In the genomic region with DNA sequence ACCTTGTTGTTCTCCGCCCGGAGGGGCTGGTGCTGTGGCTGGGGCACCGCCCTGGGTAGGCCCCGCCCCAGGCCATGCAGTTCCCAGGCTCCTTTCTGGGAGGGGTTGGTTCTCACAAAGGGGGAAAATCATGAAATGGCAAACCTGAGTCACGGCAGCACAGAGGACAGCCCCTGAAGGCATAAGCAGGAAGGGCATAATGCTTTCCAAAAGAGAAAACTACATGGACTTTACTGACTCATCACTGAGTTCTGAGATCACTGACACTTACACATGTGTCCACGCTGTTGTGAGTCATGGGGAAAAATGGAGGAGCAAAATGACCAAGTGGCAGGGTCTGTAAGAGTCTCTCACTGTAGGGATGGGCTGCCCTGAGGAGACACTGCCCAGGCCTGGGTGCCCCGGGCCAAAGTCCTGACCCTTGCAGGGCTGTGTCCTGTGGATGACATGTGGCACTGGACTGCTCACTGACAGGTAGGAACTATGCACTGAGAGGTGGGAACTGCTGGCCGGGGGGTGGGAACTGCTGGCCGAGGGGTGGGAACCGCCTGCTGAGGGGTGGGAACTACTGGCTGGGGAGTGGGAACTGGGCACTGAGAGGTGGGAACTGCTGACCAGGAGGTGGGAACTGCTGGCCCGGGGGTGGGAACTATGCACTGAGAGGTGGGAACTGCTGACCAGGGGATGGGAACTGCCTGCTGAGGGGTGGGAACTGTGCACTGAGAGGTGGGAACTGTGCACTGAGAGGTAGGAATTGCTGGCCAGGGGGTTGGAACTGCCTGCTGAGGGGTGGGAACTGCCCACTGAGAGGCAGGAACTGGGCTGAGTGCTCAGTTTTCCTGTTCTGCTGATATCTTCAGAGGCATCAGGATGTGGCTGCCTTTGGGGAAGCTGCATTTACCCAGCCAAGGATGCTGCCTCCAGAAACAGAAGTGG, we compare ENCODE assay signal across 10 cellular contexts.
DNase-seq lines count a peak whose midpoint lies in the region; TF ChIP-seq lines count a peak whose summit lies in the region.
"Had no signal": no experiment of that assay in that cellular context is flagged by ENCODE, and none has a peak within 500 bp of the region (broad histone marks: within the 10 kb centered on the region; RNA-seq: fewer than 3 reads in every experiment).

No MANE protein-coding gene starts in this region.

- no peak overlapping the region for H3K4me3 ChIP-seq in skeletal muscle cell (ENCODE audit: low read depth, low read length)
- H3K4me3 ChIP-seq: cardiac muscle cell had no signal

- H3K4me1 Mint-ChIP-seq in endothelial cell (ENCODE audit: unreplicated experiment), result no peaks in the 10 kb centered on the region

- DNase-seq in GOT3 (lab: John Stamatoyannopoulos, UW) (peak; percentile 15), RWPE1 (ENCODE audit: low spot score) (peak; percentile 98), fibroblast of peridontal ligament (ENCODE audit: extremely low read depth) (peak; percentile 96), skeletal muscle cell (ENCODE audit: low read depth) (peak; percentile 89), GM10266 (ENCODE audit: extremely low spot score) (no peak), endothelial cell (ENCODE audit: low spot score) (no peak), NCI-H187 treated with DMSO at 0.1 percent for 48 hours (lab: John Stamatoyannopoulos, UW) (no peak), NAMALWA (ENCODE audit: low spot score) (no peak)

- CTCF ChIA-PET in RWPE1 (lab: Yijun Ruan, JAX), result no interaction called here

- H3K27ac ChIP-seq in RWPE1, result peak overlapping the region; percentile 78
- H3K27ac ChIP-seq: cardiac muscle cell, parathyroid adenoma had no signal

- peaks cover 4% of the 10 kb centered on the region for H3K27me3 Mint-ChIP-seq in endothelial cell (ENCODE audit: unreplicated experiment)

- H3K27ac Mint-ChIP-seq in endothelial cell (ENCODE audit: unreplicated experiment), result no peak overlapping the region

- H3K36me3 Mint-ChIP-seq in endothelial cell (ENCODE audit: low read depth, unreplicated experiment), result no peaks in the 10 kb centered on the region

- TF ChIP-seq CTCF in RWPE1 (conservative IDR thresholded peaks at IDR 0.05; ENCODE audit: low read depth), result no peak
- TF ChIP-seq CTCF in GM10266 (IDR thresholded peaks at IDR 0.05; ENCODE audit: control insufficient read depth, insufficient read depth, low read depth, missing control alignments), result no peak
- TF ChIP-seq CTCF in endothelial cell (IDR thresholded peaks at IDR 0.05; ENCODE audit: unreplicated experiment), result no peak

- H3K9me3 Mint-ChIP-seq in endothelial cell (ENCODE audit: unreplicated experiment), result no peaks in the 10 kb centered on the region

- no peak overlapping the region for H3K4me3 Mint-ChIP-seq in endothelial cell (ENCODE audit: unreplicated experiment)

- POLR2A ChIA-PET in RWPE1 (lab: Yijun Ruan, JAX; ENCODE audit: low non-redundant PET), result interaction anchor here (0.5 kb wide), 1 partner anchor 50 kb away, joined by 5 read pairs; no protein-coding TSS in a partner anchor

Comparison
In these comparisons a context has a peak if more than half of its experiments do, and no peak if none do; other contexts are left out.
1. DNase-seq: peak in GOT3 (single experiment), RWPE1 (single experiment), fibroblast of peridontal ligament (single experiment) and skeletal muscle cell (single experiment); none in GM10266 (single experiment), endothelial cell (single experiment), NCI-H187 treated with DMSO at 0.1 percent for 48 hours (single experiment) and NAMALWA (single experiment).